In the genomic region with DNA sequence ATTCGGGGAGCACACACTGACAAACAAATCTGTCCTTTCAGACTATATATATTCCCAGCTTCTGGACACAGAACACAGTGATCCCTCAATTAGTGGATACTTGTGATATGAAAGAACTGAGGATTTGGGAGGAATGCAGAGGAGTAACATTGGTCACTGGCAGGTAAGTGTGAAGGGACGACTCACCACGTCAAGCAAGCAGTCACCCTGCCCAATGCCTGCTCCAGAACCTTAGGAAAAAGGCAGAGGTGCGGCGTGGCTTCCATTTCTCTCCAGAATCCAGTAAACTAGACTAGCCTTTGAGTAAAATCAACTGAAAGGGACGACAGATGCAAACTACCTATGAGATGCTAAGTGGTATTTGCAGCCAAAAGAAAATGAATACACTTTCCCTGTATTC, we compare ENCODE assay signal across 8 cellular contexts. TPM values are rescaled to one million over a fixed set of nuclear protein-coding genes. Genes with fewer than 3 reads are reported as not detected.
DNase-seq lines count a peak whose midpoint lies in the region; ATAC-seq and TF ChIP-seq lines count a peak whose summit lies in the region.

No MANE protein-coding gene starts in this region.

- CTCF ChIA-PET in activated naive CD4-positive, alpha-beta T cell treated with anti-CD3 and anti-CD28 coated beads, Interleukin-2, amount 10 ng/mL, durations not matched to agents 7 days and 5 days (lab: Charles Lee): interaction anchor here (1.0 to 1.9 kb wide), 2 partner anchors 10 to 198 kb away, joined by 4 to 15 read pairs; a partner anchor contains a TSS

- 34 to 67% methylated on average over 1 to 6 of the region's 6 CpGs for WGBS in transverse colon (ENCODE audit: low coverage in 1 of 2), 2 donors

- H3K4me3 ChIP-seq in astrocyte of the cerebellum (ENCODE audit: low read depth, low read length) (peak overlapping the region; percentile 98), lower lobe of right lung (peak overlapping the region; percentile 100), transverse colon (peak overlapping the region; percentile 90 to 94 (median 92))

- intact Hi-C loops in lower lobe of right lung (cut with DNase I) (no loop called here), transverse colon (cut with DNase I; ENCODE audit: low total_unique reads) (no loop called here)

- H3K9me3 ChIP-seq in lower lobe of right lung: no peaks in the 10 kb centered on the region
- H3K9me3 ChIP-seq in transverse colon: no peaks in the 10 kb centered on the region

- H3K27ac ChIP-seq in lower lobe of right lung: peak overlapping the region; percentile 94
- H3K27ac ChIP-seq in transverse colon: peak overlapping the region; percentile 88 to 92 (median 90)

- H3K4me1 ChIP-seq in lower lobe of right lung (peaks cover 32% of the 10 kb centered on the region), transverse colon (peaks cover 0 to 27% (median 16%) of the 10 kb centered on the region in 4 donors)

- H3K36me3 ChIP-seq in lower lobe of right lung (peaks cover 8% of the 10 kb centered on the region), transverse colon (peaks cover 0 to 9% (median 4%) of the 10 kb centered on the region in 4 donors)

- peak overlapping the region; percentile 84 for H3K4me3 Mint-ChIP-seq in activated naive CD4-positive, alpha-beta T cell treated with anti-CD3 and anti-CD28 coated beads, Interleukin-2, amount 10 ng/mL, durations not matched to agents 7 days and 5 days

- no peaks in the 10 kb centered on the region for H3K27me3 Mint-ChIP-seq in activated naive CD4-positive, alpha-beta T cell treated with anti-CD3 and anti-CD28 coated beads, Interleukin-2, amount 10 ng/mL, durations not matched to agents 7 days and 5 days

- H3K4me1 Mint-ChIP-seq in activated naive CD4-positive, alpha-beta T cell treated with anti-CD3 and anti-CD28 coated beads, Interleukin-2, amount 10 ng/mL, durations not matched to agents 7 days and 5 days: peaks cover 46% of the 10 kb centered on the region

- TF ChIP-seq EP300 in transverse colon (IDR thresholded peaks at IDR 0.05; ENCODE audit: low read depth): no peak

- TF ChIP-seq POLR2A in transverse colon (IDR thresholded peaks at IDR 0.05): no peak

- H3K36me3 Mint-ChIP-seq in activated naive CD4-positive, alpha-beta T cell treated with anti-CD3 and anti-CD28 coated beads, Interleukin-2, amount 10 ng/mL, durations not matched to agents 7 days and 5 days: peaks cover 19% of the 10 kb centered on the region

- H3K27me3 ChIP-seq in lower lobe of right lung (ENCODE audit: low read depth): no peaks in the 10 kb centered on the region
- no peaks in the 10 kb centered on the region for H3K27me3 ChIP-seq in transverse colon

- no peaks in the 10 kb centered on the region for H3K9me3 Mint-ChIP-seq in activated naive CD4-positive, alpha-beta T cell treated with anti-CD3 and anti-CD28 coated beads, Interleukin-2, amount 10 ng/mL, durations not matched to agents 7 days and 5 days

- in situ Hi-C loops in astrocyte of the cerebellum (cut with HindIII; ENCODE audit: low sequenced_read_pairs) (no loop called here), transverse colon (cut with MboI; ENCODE audit: low pct_ligation_motif_present in 1 of 4, low pct_unique_long_range_greater_than_20kb in 1 of 4, low sequenced_read_pairs in 3 of 4) (no loop called here)

- ATAC-seq in lower lobe of right lung (no peak), GM21737 (IDR thresholded peaks at IDR 0.05; ENCODE audit: unreplicated experiment) (no peak)

- H3K27ac Mint-ChIP-seq in activated naive CD4-positive, alpha-beta T cell treated with anti-CD3 and anti-CD28 coated beads, Interleukin-2, amount 10 ng/mL, durations not matched to agents 7 days and 5 days: peak overlapping the region; percentile 80

- TF ChIP-seq CTCF in astrocyte of the cerebellum (IDR thresholded peaks at IDR 0.05; ENCODE audit: low read depth, low read length, missing control alignments): no peak
- TF ChIP-seq CTCF in lower lobe of right lung (IDR thresholded peaks at IDR 0.05): no peak
- TF ChIP-seq CTCF in transverse colon (IDR thresholded peaks at IDR 0.05): no peak

- no peak for DNase-seq in activated naive CD4-positive, alpha-beta T cell treated with anti-CD3 and anti-CD28 coated beads, Interleukin-2, amount 10 ng/mL, durations not matched to agents 7 days and 5 days
- DNase-seq in activated naive CD4-positive, alpha-beta T cell (lab: John Stamatoyannopoulos, UW): no peak
- DNase-seq in astrocyte of the cerebellum (ENCODE audit: low read depth) (no peak), lower lobe of right lung (no peak), transverse colon (no peak), NOMO-1 treated with dmso at 0.1 percent for 144 hours (lab: John Stamatoyannopoulos, UW; ENCODE audit: unreplicated experiment) (no peak), mucosa of gallbladder (ENCODE audit: low spot score) (no peak)

RNA-seq across cellular contexts. Expression of a gene that starts 1.1 kb away (rescaled TPM):
- 47.3 TPM for total RNA-seq in lower lobe of right lung
- 100 to 1,000 TPM in 1 of 4 donors, 10 to 100 TPM in 3; 41.6 to 450 (median 80.7) TPM for total RNA-seq in transverse colon
- total RNA-seq in mucosa of gallbladder: 34.6 TPM
